ENCODE assay signal across 22 cellular contexts in the genomic region with DNA sequence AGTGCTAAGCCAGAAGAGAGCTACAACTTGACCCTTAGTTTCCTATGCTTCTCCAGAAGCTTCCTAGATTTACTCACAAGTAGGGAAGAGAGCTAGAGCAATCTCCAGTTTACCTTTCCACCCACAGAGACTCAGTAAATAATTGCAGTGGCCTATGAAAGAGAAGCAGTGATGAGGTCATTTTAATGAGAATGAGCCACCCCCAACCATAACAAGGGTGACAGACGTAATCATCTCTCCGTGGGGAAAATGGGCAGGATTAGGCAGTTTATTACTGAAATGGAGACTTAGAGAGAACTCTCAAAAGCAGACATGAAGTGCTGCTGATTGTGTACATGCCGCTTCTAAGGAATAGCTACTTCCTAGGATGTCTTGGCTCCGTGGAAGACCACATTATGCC.
"Had no signal": no experiment of that assay in that cellular context is flagged by ENCODE, and none has a peak within 500 bp of the region (broad histone marks: within the 10 kb centered on the region; RNA-seq: fewer than 3 reads in every experiment).

No MANE protein-coding gene starts in this region.

- H3K27ac ChIP-seq: left lung, sigmoid colon, thoracic aorta, vagina had no signal

- H3K9me3 ChIP-seq: left lung, thoracic aorta, vagina had no signal

- H3K4me3 ChIP-seq: left lung, lung, sigmoid colon, smooth muscle cell, thoracic aorta, vagina had no signal

- FAIRE-seq: endothelial cell of umbilical vein, TTC549 had no signal

- H3K4me1 Mint-ChIP-seq: activated T-helper 17 cell treated with anti-CD3 and anti-CD28 coated beads, Interleukin-2, amount 50 U/mL, for 72 hours; WTC11 had no signal

- H3K27ac Mint-ChIP-seq: activated naive CD4-positive, alpha-beta T cell treated with anti-CD3 and anti-CD28 coated beads, Interleukin-2, amount 50 U/mL, for 72 hours; activated T-helper 17 cell treated with anti-CD3 and anti-CD28 coated beads, Interleukin-2, amount 50 U/mL, for 72 hours; naive thymus-derived CD8-positive, alpha-beta T cell; stimulated activated naive B cell treated with anti-CD40 and anti-IgM and Interleukin-4, amounts not matched to agents 10 μg/mL and 1 μg/mL and 100 μg/mL, for 72 hours; WTC11 had no signal

- H3K4me3 Mint-ChIP-seq: activated T-helper 17 cell treated with anti-CD3 and anti-CD28 coated beads, Interleukin-2, amount 50 U/mL, for 72 hours; naive thymus-derived CD8-positive, alpha-beta T cell; stimulated activated naive B cell treated with anti-CD40 and anti-IgM and Interleukin-4, amounts not matched to agents 10 μg/mL and 1 μg/mL and 100 μg/mL, for 72 hours; type B pancreatic cell; WTC11 had no signal

- H3K4me1 ChIP-seq: left lung, vagina had no signal

- DNase-seq: activated T-cell treated with anti-CD3 and anti-CD28 coated beads, Interleukin-2, amount 50 U/mL, for 1 hour; aorta; central memory CD4-positive, alpha-beta T cell; dermis blood vessel endothelial cell; effector memory CD4-positive, alpha-beta T cell; left lung; naive thymus-derived CD8-positive, alpha-beta T cell; sigmoid colon; stimulated activated CD4-positive, alpha-beta T cell treated with anti-CD3 and anti-CD28 coated beads, Interleukin-15, amount 100 ng/mL, for 24 hours; stimulated activated CD4-positive, alpha-beta T cell treated with anti-CD3 and anti-CD28 coated beads, Interleukin-2, amount 100 ng/mL, for 48 hours; stimulated activated CD8-positive, alpha-beta memory T cell treated with anti-CD3 and anti-CD28 coated beads, Interleukin-4, amount 100 ng/mL, for 48 hours; stimulated activated naive B cell treated with anti-CD40 and anti-IgM and Interleukin-4, amounts not matched to agents 10 μg/mL and 1 μg/mL and 100 μg/mL, for 72 hours had no signal

- H3K27me3 ChIP-seq: left lung, vagina had no signal

- H3K36me3 ChIP-seq: left lung, sigmoid colon, thoracic aorta, vagina had no signal

- H3K4me2 ChIP-seq: smooth muscle cell had no signal

- H3K9me3 Mint-ChIP-seq: activated T-helper 17 cell treated with anti-CD3 and anti-CD28 coated beads, Interleukin-2, amount 50 U/mL, for 72 hours had no signal
